Comparison of ENCODE assay signal across 9 cellular contexts in the genomic region with DNA sequence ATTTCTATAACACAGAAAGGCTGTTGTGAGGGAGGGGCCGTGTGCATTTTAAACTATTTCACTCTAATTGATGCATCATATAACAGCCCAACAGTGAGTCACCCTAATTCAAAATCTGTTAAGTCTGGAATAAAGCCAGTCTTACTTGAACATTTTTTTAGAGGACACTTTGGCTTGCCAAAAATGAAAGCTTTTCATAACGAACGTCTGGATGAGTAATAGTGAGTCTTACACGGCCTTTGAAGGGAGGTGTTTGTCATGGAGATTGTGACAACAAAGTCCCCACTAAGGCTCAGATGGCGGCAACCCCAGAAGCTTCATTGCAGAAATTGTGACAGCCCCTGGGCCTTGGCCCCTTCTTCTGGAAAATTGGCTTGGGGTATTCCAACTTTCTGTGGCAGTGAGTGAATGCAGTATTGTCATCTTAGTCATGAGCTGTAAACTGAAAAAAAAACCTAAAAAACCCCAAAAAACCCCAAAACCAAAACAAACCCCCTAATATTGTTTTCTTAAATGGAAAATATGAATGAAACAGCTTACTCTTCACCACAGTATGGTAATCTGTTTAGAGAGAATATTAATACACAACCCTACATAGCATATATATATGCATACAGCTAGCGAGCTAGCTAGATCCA.
A peak's percentile ranks its signal among the peaks of the same experiment; 100 is the strongest.
DNase-seq lines count a peak whose midpoint lies in the region; ATAC-seq and TF ChIP-seq lines count a peak whose summit lies in the region.
"Had no signal": no experiment of that assay in that cellular context is flagged by ENCODE, and none has a peak within 500 bp of the region (broad histone marks: within the 10 kb centered on the region; RNA-seq: fewer than 3 reads in every experiment).

No MANE protein-coding gene starts in this region.

- TF ChIP-seq CTCF in heart left ventricle (IDR thresholded peaks at IDR 0.05) (no peak), spleen (IDR thresholded peaks at IDR 0.05 in 8 of 11, conservative IDR thresholded peaks at IDR 0.05 in 3 of 11) (no peak)

- TF ChIP-seq POLR2A in heart left ventricle (IDR thresholded peaks at IDR 0.05) (no peak), spleen (IDR thresholded peaks at IDR 0.05) (no peak)

- DNase-seq in NCI-H345 (lab: John Stamatoyannopoulos, UW) (peak; percentile 14), NCI-H345 treated with DMSO at 0.1 percent for 48 hours (lab: John Stamatoyannopoulos, UW; ENCODE audit: unreplicated experiment) (no peak), heart left ventricle (peak in 2 of 5 donors; percentile 38 to 49), spleen (no peak), ecto neural progenitor cell (ENCODE audit: low spot score) (no peak)
- peak; percentile 94 for DNase-seq in activated effector memory CD4-positive, alpha-beta T cell treated with anti-CD3 and anti-CD28 coated beads, Interleukin-2, amount 50 U/mL, for 16 hours

- peak overlapping the region in 7 of 12 donors; percentile 3 to 65 (median 32) for H3K27ac ChIP-seq in heart left ventricle
- H3K27ac ChIP-seq in spleen, result peak overlapping the region in 6 of 8 donors; percentile 9 to 48 (median 33)

- 25 to 46% (median 33%) methylated on average over 6 of the region's 6 CpGs for WGBS in heart left ventricle, 4 donors
- WGBS in spleen, 5 donors, result 32 to 59% (median 33%) methylated on average over 6 of the region's 6 CpGs

- H3K4me1 ChIP-seq in heart left ventricle (peaks cover 0 to 27% (median 9%) of the 10 kb centered on the region in 12 donors), spleen (peaks cover 0 to 24% (median 14%) of the 10 kb centered on the region in 6 donors)

- H3K9me3 ChIP-seq in heart left ventricle, result no peaks in the 10 kb centered on the region
- H3K9me3 ChIP-seq in spleen, result no peaks in the 10 kb centered on the region
- H3K9me3 ChIP-seq: BLaER1 treated with 17β-estradiol and CSF1 and Interleukin-3, amounts not matched to agents 10 nM and 100 nM had no signal

- H3K36me3 ChIP-seq in heart left ventricle (no peaks in the 10 kb centered on the region), spleen (no peaks in the 10 kb centered on the region)
- H3K36me3 ChIP-seq: BLaER1 treated with 17β-estradiol and CSF1 and Interleukin-3, amounts not matched to agents 10 nM and 100 nM had no signal

- H3K27me3 ChIP-seq in heart left ventricle (no peaks in the 10 kb centered on the region), spleen (replicated peaks in 1 of 7) (no peaks in the 10 kb centered on the region)
- H3K27me3 ChIP-seq: BLaER1 treated with 17β-estradiol and CSF1 and Interleukin-3, amounts not matched to agents 10 nM and 100 nM had no signal

- H3K4me3 ChIP-seq in heart left ventricle, result peak overlapping the region in 3 of 12 donors; percentile 1 to 30 (median 25)
- peak overlapping the region in 1 of 8 donors; percentile 21 for H3K4me3 ChIP-seq in spleen
- H3K4me3 ChIP-seq: BLaER1 treated with 17β-estradiol and CSF1 and Interleukin-3, amounts not matched to agents 10 nM and 100 nM had no signal

- intact Hi-C loops in heart left ventricle (cut with DNase I), result loop anchor here in 9 of 10 donors (5.0 to 10.0 kb wide), 5 partner anchors 144 to 496 kb away; partner anchors contain the start of gene TFB1M (in 3 of the 9)
- intact Hi-C loops in spleen (cut with DNase I; ENCODE audit: low total_unique reads), result loop anchor here (5.0 to 10.0 kb wide), 3 partner anchors 239 to 496 kb away; no protein-coding TSS in a partner anchor

- ATAC-seq in HG03039 (IDR thresholded peaks at IDR 0.05; ENCODE audit: unreplicated experiment), result peak; percentile 90
- peak; percentile 77 to 88 (median 80) for ATAC-seq in heart left ventricle

TF ChIP-seq in PFSK-1, 5 proteins besides CTCF, POLR2A, EP300 and RAD21:
- 0 out of 2 replicates have a peak, but pooled peaks have one; percentile 64 for TF ChIP-seq SIN3A (IDR thresholded peaks at IDR 0.05; ENCODE audit: borderline replicate concordance, insufficient read depth, low read length)
- no peak for TF ChIP-seq POLR2AphosphoS5 (IDR thresholded peaks at IDR 0.05; ENCODE audit: low read depth, low read length)
- TF ChIP-seq, protein P1, sequence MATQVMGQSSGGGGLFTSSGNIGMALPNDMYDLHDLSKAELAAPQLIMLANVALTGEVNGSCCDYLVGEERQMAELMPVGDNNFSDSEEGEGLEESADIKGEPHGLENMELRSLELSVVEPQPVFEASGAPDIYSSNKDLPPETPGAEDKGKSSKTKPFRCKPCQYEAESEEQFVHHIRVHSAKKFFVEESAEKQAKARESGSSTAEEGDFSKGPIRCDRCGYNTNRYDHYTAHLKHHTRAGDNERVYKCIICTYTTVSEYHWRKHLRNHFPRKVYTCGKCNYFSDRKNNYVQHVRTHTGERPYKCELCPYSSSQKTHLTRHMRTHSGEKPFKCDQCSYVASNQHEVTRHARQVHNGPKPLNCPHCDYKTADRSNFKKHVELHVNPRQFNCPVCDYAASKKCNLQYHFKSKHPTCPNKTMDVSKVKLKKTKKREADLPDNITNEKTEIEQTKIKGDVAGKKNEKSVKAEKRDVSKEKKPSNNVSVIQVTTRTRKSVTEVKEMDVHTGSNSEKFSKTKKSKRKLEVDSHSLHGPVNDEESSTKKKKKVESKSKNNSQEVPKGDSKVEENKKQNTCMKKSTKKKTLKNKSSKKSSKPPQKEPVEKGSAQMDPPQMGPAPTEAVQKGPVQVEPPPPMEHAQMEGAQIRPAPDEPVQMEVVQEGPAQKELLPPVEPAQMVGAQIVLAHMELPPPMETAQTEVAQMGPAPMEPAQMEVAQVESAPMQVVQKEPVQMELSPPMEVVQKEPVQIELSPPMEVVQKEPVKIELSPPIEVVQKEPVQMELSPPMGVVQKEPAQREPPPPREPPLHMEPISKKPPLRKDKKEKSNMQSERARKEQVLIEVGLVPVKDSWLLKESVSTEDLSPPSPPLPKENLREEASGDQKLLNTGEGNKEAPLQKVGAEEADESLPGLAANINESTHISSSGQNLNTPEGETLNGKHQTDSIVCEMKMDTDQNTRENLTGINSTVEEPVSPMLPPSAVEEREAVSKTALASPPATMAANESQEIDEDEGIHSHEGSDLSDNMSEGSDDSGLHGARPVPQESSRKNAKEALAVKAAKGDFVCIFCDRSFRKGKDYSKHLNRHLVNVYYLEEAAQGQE (IDR thresholded peaks at IDR 0.05; ENCODE audit: insufficient read depth in 1 of 2, low read depth in 2 of 2, low read length in 2 of 2), result 0 out of 4 replicates have a peak, but pooled peaks of 1 of the 2 experiments have one; percentile 25
- no peak for TF ChIP-seq TAF1 (IDR thresholded peaks at IDR 0.05; ENCODE audit: borderline replicate concordance, insufficient read depth, low read length)

Comparison
In these comparisons a context has a peak if more than half of its experiments do, and no peak if none do; other contexts are left out.
1. DNase-seq: peak in NCI-H345 (single experiment) and activated effector memory CD4-positive, alpha-beta T cell treated with anti-CD3 and anti-CD28 coated beads, Interleukin-2, amount 50 U/mL, for 16 hours (single experiment); none in NCI-H345 treated with DMSO at 0.1 percent for 48 hours (single experiment), spleen (single experiment) and ecto neural progenitor cell (single experiment).